13 cellular contexts compared by ENCODE assay signal in the genomic region with DNA sequence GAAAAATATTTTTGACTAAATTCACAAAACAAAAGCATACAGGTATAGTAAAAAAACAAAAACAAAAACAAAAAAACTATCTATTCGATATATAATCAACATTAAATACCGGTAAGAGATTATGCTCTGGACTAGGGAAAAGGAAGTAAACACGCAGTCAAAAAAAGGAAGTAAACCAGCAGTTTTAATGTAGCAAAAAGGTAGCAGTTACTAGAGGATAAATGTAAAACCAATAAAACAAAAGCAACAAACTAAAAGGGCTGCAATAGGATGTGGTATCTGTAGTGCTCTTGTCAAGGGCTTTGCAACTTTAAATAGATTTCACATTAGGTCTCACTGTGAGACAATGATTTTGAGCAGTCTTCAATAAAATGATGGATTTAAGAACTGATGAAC. TPM values are rescaled to one million over a fixed set of nuclear protein-coding genes. Genes with fewer than 3 reads are reported as not detected.
A peak's percentile ranks its signal among the peaks of the same experiment; 100 is the strongest.
DNase-seq lines count a peak whose midpoint lies in the region; ATAC-seq and TF ChIP-seq lines count a peak whose summit lies in the region.
"Had no signal": no experiment of that assay in that cellular context is flagged by ENCODE, and none has a peak within 500 bp of the region (broad histone marks: within the 10 kb centered on the region; RNA-seq: fewer than 3 reads in every experiment).

No MANE protein-coding gene starts in this region.

- intact Hi-C loops in mammary epithelial cell (cut with micrococcal nuclease): no loop called here
- intact Hi-C loops in psoas muscle (cut with DNase I): loop anchor here in 1 of 2 donors (5.0 kb wide), 1 partner anchor 65 kb away; a partner anchor contains a TSS

- CTCF ChIA-PET in mammary epithelial cell (lab: Charles Lee; ENCODE audit: low non-redundant PET): no interaction called here

- H3K27ac ChIP-seq in mammary epithelial cell (ENCODE audit: insufficient read depth, low read depth, low read length): no peak overlapping the region
- no peak overlapping the region for H3K27ac ChIP-seq in psoas muscle

- BruUV-seq in mammary epithelial cell (replicated peaks; lab: Mats Ljungman, UMichigan): no TSS peak

- H3K9me3 ChIP-seq in mammary epithelial cell (replicated peaks; ENCODE audit: insufficient read depth, low read length) (no peaks in the 10 kb centered on the region), psoas muscle (no peaks in the 10 kb centered on the region)

- H3K27me3 ChIP-seq in GM06990 (replicated peaks; ENCODE audit: control insufficient read depth, insufficient read depth, low read length) (no peaks in the 10 kb centered on the region), mammary epithelial cell (ENCODE audit: insufficient read depth, low read length) (no peaks in the 10 kb centered on the region), psoas muscle (ENCODE audit: insufficient read depth in 3 of 3, low read length in 2 of 3) (no peaks in the 10 kb centered on the region)

- TF ChIP-seq CTCF in GM06990 (IDR thresholded peaks at IDR 0.05; ENCODE audit: insufficient read depth, low read length, poor library complexity, severe bottlenecking): no peak
- no peak for TF ChIP-seq CTCF in NB4 (IDR thresholded peaks at IDR 0.05; ENCODE audit: low read depth, low read length)
- no peak for TF ChIP-seq CTCF in mammary epithelial cell (conservative IDR thresholded peaks at IDR 0.05 in 1 of 2, IDR thresholded peaks at IDR 0.05 in 1 of 2; ENCODE audit: extremely low read depth in 1 of 2, insufficient read depth in 1 of 2, low read depth in 1 of 2, low read length in 2 of 2)
- TF ChIP-seq CTCF in psoas muscle (IDR thresholded peaks at IDR 0.05): no peak

- WGBS in mammary epithelial cell (ENCODE audit: low coverage, missing lambda C conversion rate): 100% methylated on average over 3 of the region's 3 CpGs
- WGBS in psoas muscle, 3 donors: 58 to 66% (median 61%) methylated on average over 3 of the region's 3 CpGs

- H3K4me2 ChIP-seq in mammary epithelial cell (ENCODE audit: insufficient read depth, low read depth, low read length): peak overlapping the region; percentile 56

- H3K4me1 ChIP-seq in mammary epithelial cell (ENCODE audit: insufficient read depth, low read length) (peaks cover 20% of the 10 kb centered on the region), psoas muscle (no peaks in the 10 kb centered on the region)

- no peak for ATAC-seq in psoas muscle
- ATAC-seq in GM19328 (IDR thresholded peaks at IDR 0.05; ENCODE audit: unreplicated experiment): no peak
- ATAC-seq in HG02970 (IDR thresholded peaks at IDR 0.05; ENCODE audit: low FRiP score, unreplicated experiment): no peak

- H3K9ac ChIP-seq in mammary epithelial cell (ENCODE audit: insufficient read depth, low read length): no peak overlapping the region

- dilution Hi-C loops in mammary epithelial cell (cut with HindIII; ENCODE audit: low sequenced_read_pairs): no loop called here

- H3K36me3 ChIP-seq in GM06990 (ENCODE audit: control insufficient read depth, insufficient read depth, low read length) (peaks cover 11% of the 10 kb centered on the region), mammary epithelial cell (ENCODE audit: insufficient read depth, low read length) (no peaks in the 10 kb centered on the region), psoas muscle (ENCODE audit: insufficient read depth in 1 of 2, low read depth in 1 of 2) (no peaks in the 10 kb centered on the region)

- no peaks in the 10 kb centered on the region for H4K20me1 ChIP-seq in mammary epithelial cell (ENCODE audit: insufficient read depth, low read length)

- in situ Hi-C loops in mammary epithelial cell (cut with MboI; ENCODE audit: low sequenced_read_pairs in 2 of 2): no loop called here

- DNase-seq in GM06990 (ENCODE audit: extremely low read depth, insufficient read length): no peak
- peak; percentile 54 for DNase-seq in NB4 (ENCODE audit: low read depth)
- no peak for DNase-seq in mammary epithelial cell
- no peak for DNase-seq in psoas muscle
- no peak for DNase-seq in NCI-H748 treated with DMSO at 0.1 percent for 48 hours (lab: John Stamatoyannopoulos, UW)
- DNase-seq: GF-D8, NCI-H1092 treated with DMSO at 0.1 percent for 48 hours, SW 1271 had no signal

- H3K79me2 ChIP-seq in mammary epithelial cell (ENCODE audit: insufficient read depth, low read length): peaks cover 25% of the 10 kb centered on the region

- H3K4me3 ChIP-seq in GM06990 (replicated peaks; ENCODE audit: low read depth, low read length): peak overlapping the region; percentile 64
- no peak overlapping the region for H3K4me3 ChIP-seq in NB4 (ENCODE audit: low read depth, low read length)
- H3K4me3 ChIP-seq in mammary epithelial cell (replicated peaks in 1 of 3; ENCODE audit: insufficient read depth in 1 of 3, low read depth in 2 of 3, low read length in 3 of 3): no peak overlapping the region
- H3K4me3 ChIP-seq in psoas muscle: peak overlapping the region; percentile 62

- TF ChIP-seq POLR2A in NB4 (IDR thresholded peaks at IDR 0.05; ENCODE audit: extremely low read depth, insufficient read length): no peak

- no peak overlapping the region for H2AFZ ChIP-seq in mammary epithelial cell (ENCODE audit: low read depth, low read length)

RNA-seq across cellular contexts. Expression of a gene that starts 2.4 kb away (rescaled TPM):
- total RNA-seq in mammary epithelial cell (10 to 100 TPM; 57.7 to 89.0 TPM), psoas muscle (10 to 100 TPM in 1 of 4 donors, 1 to 10 TPM in 3; 6.2 to 12.4 (median 7.9) TPM)
- polyA plus RNA-seq in mammary epithelial cell (35.9 TPM), psoas muscle (1 to 10 TPM; 5.1 to 5.6 (median 5.5) TPM)
- polyA minus RNA-seq in mammary epithelial cell: 38.2 TPM

RNA-seq across cellular contexts. Expression of a gene that starts 7.1 kb away (rescaled TPM):
- total RNA-seq in mammary epithelial cell (10 to 100 TPM; 19.8 to 28.3 TPM), psoas muscle (1 to 10 TPM; 1.1 to 6.3 (median 3.0) TPM)
- polyA plus RNA-seq in mammary epithelial cell (18.1 TPM), psoas muscle (1 to 10 TPM in 2 of 3 donors, under 1 TPM in 1; 0.98 to 2.6 (median 1.6) TPM)
- 20.9 TPM for polyA minus RNA-seq in mammary epithelial cell

RNA-seq across cellular contexts. Expression of a gene that starts 44.3 kb away (rescaled TPM):
- total RNA-seq in mammary epithelial cell: not detected
- not detected for polyA plus RNA-seq in mammary epithelial cell
- not detected for polyA minus RNA-seq in mammary epithelial cell
- not detected for total RNA-seq in psoas muscle
- not detected for polyA plus RNA-seq in psoas muscle
- total RNA-seq: frontal cortex had no signal
- polyA plus RNA-seq: adipose tissue, neural cell had no signal

Comparison
In these comparisons a context has a peak if more than half of its experiments do, and no peak if none do; other contexts are left out.
1. H3K4me3 ChIP-seq: peak in GM06990 (single experiment) and psoas muscle (single experiment); none in NB4 (single experiment) and mammary epithelial cell (0 of 3).
2. RNA of a gene that starts 2.4 kb away (total RNA-seq): 57.7 to 89.0 TPM in mammary epithelial cell; 6.2 to 12.4 TPM in psoas muscle; every median in the first group is over 4 times any median in the second.